ENCODE assay signal across 1 cellular context in the genomic region with DNA sequence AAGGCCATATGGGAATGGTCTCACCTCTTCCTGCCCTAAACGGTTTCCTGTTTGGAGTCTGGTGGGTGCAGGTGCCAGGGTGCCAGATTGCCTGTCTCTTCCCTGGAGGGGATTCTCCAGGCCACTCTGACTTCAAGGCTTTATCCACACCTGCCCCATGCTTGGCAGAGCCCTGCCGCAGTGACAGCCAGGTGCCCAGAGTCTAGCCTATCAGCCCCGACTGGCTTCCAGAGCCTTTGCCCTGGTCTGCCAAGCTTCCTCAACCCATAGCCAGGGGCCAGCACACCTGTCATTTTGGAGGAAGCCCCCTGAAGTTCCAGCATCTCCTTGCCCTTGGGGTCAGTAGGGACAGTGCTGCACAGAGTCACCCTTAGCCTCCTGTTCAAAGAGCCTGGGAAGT.
TF ChIP-seq lines count a peak whose summit lies in the region.

No MANE protein-coding gene starts in this region.

TF ChIP-seq in K562, 482 proteins besides CTCF, POLR2A, EP300 and RAD21:
- no peak for TF ChIP-seq ZNF124 (CRISPR knock-in tag; IDR thresholded peaks at IDR 0.05)
- TF ChIP-seq POLR2G (IDR thresholded peaks at IDR 0.05; ENCODE audit: low read depth, low read length), result peak; percentile 34; the same call in 1 of the 2 replicates
- TF ChIP-seq MXI1 (IDR thresholded peaks at IDR 0.05; ENCODE audit: low read depth, low read length), result no peak
- TF ChIP-seq FOXK1 (CRISPR knock-in tag; IDR thresholded peaks at IDR 0.05; ENCODE audit: borderline replicate concordance), result no peak
- TF ChIP-seq MYNN (IDR thresholded peaks at IDR 0.05), result no peak
- TF ChIP-seq MYNN (CRISPR knock-in tag; IDR thresholded peaks at IDR 0.05), result 0 out of 2 replicates have a peak, but pooled peaks have one; percentile 41
